19 cellular contexts compared by ENCODE assay signal in the genomic region with DNA sequence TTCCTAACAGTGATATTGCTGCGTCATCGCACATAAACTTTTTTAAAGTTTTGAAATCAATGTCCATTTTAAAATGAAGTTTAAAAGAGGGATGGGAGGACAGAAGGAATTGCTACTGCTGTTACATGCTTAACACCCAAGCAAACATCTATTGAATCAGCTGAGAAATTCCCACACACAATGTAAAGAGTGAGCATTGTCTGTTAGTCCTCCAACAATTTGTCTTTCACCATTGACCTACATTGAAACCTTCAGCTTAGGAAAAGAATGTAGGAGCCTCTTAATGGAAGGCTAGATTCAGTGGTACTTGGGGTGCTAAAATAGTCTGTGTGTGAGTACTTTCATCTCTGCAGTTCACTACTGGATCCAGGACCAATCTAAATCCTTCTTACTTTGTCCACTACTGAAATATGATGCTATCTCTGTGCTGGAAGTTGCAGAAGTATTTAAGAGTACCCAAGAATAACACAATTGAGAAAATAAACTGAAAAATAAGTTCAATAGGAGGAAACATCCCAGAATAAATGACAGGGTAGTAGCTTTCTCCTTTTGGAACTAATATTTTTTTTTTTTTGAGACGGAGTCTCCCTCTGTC. TPM values are rescaled to one million over a fixed set of nuclear protein-coding genes. Genes with fewer than 3 reads are reported as not detected.
DNase-seq lines count a peak whose midpoint lies in the region; ATAC-seq, FAIRE-seq and TF ChIP-seq lines count a peak whose summit lies in the region.
"Had no signal": no experiment of that assay in that cellular context is flagged by ENCODE, and none has a peak within 500 bp of the region (broad histone marks: within the 10 kb centered on the region; RNA-seq: fewer than 3 reads in every experiment).

No MANE protein-coding gene starts in this region.

- H2AFZ ChIP-seq in HepG2 (ENCODE audit: low read length) (no peak overlapping the region), hepatocyte (no peak overlapping the region)
- H2AFZ ChIP-seq: GM23248 had no signal

- no peak for TF ChIP-seq POLR2A in HepG2 (IDR thresholded peaks at IDR 0.05; ENCODE audit: insufficient read depth in 1 of 2, low read depth in 2 of 2, low read length in 2 of 2)
- no peak for TF ChIP-seq POLR2A in right lobe of liver (IDR thresholded peaks at IDR 0.05)
- TF ChIP-seq POLR2A in body of pancreas (IDR thresholded peaks at IDR 0.05), result no peak

- no peaks in the 10 kb centered on the region for H4K20me1 ChIP-seq in HepG2 (ENCODE audit: insufficient read depth, low read length)
- no peaks in the 10 kb centered on the region for H4K20me1 ChIP-seq in hepatocyte (ENCODE audit: insufficient read depth, poor library complexity, severe bottlenecking)
- H4K20me1 ChIP-seq: BLaER1 treated with 17β-estradiol and CSF1 and Interleukin-3, amounts not matched to agents 10 nM and 100 nM had no signal

- CTCF ChIA-PET in HepG2 (lab: Yijun Ruan, JAX; ENCODE audit: low intra/inter-chr PET ratio, low total read pairs), result no interaction called here

- intact Hi-C loops in HepG2 (cut with micrococcal nuclease; ENCODE audit: unreplicated experiment), result no loop called here
- intact Hi-C loops in right lobe of liver (cut with DNase I), result no loop called here
- intact Hi-C loops in body of pancreas (cut with DNase I), result no loop called here

- no peaks in the 10 kb centered on the region for H3K36me3 ChIP-seq in HepG2 (replicated peaks in 1 of 2; ENCODE audit: control insufficient read depth in 1 of 2, insufficient read depth in 2 of 2, low read length in 2 of 2)
- H3K36me3 ChIP-seq in right lobe of liver, result no peaks in the 10 kb centered on the region
- no peaks in the 10 kb centered on the region for H3K36me3 ChIP-seq in hepatocyte (replicated peaks; ENCODE audit: insufficient read depth, low read depth)
- H3K36me3 ChIP-seq in body of pancreas (replicated peaks in 1 of 2; ENCODE audit: insufficient read depth in 1 of 2, low read depth in 2 of 2), result no peaks in the 10 kb centered on the region
- H3K36me3 ChIP-seq: BLaER1 treated with 17β-estradiol and CSF1 and Interleukin-3, amounts not matched to agents 10 nM and 100 nM had no signal

- H3K79me2 ChIP-seq in HepG2 (ENCODE audit: insufficient read depth, low read length) (no peaks in the 10 kb centered on the region), hepatocyte (no peaks in the 10 kb centered on the region)

- H3K9ac ChIP-seq in HepG2 (ENCODE audit: insufficient read depth, low read depth, low read length), result no peak overlapping the region
- H3K9ac ChIP-seq: BLaER1 treated with 17β-estradiol and CSF1 and Interleukin-3, amounts not matched to agents 10 nM and 100 nM; GM23248 had no signal

- H3K4me2 ChIP-seq in HepG2 (ENCODE audit: low read depth, low read length) (no peak overlapping the region), hepatocyte (no peak overlapping the region)
- H3K4me2 ChIP-seq: BLaER1 treated with 17β-estradiol and CSF1 and Interleukin-3, amounts not matched to agents 10 nM and 100 nM had no signal

- in situ Hi-C loops in HepG2 (cut with HindIII; ENCODE audit: extremely low pct_ligation_motif_present, low pct_unique_long_range_greater_than_20kb) (no loop called here), astrocyte of the spinal cord (cut with HindIII; ENCODE audit: low sequenced_read_pairs) (no loop called here)

- TF ChIP-seq CTCF in HepG2 (CRISPR knock-in tag; IDR thresholded peaks at IDR 0.05) (no peak), right lobe of liver (IDR thresholded peaks at IDR 0.05) (no peak), astrocyte of the spinal cord (IDR thresholded peaks at IDR 0.05; ENCODE audit: low read depth, low read length) (no peak), hepatocyte (IDR thresholded peaks at IDR 0.05; ENCODE audit: poor library complexity) (no peak), body of pancreas (IDR thresholded peaks at IDR 0.05) (no peak)

- ATAC-seq in HepG2 (no peak), right lobe of liver (no peak), body of pancreas (no peak)

- H3K9me2 ChIP-seq in hepatocyte (replicated peaks; ENCODE audit: insufficient read depth), result no peaks in the 10 kb centered on the region

- no peak for TF ChIP-seq RAD21 in HepG2 (CRISPR knock-in tag; IDR thresholded peaks at IDR 0.05)

- H3K9me3 ChIP-seq in HepG2 (ENCODE audit: low read length), result no peaks in the 10 kb centered on the region
- H3K9me3 ChIP-seq in right lobe of liver, result no peaks in the 10 kb centered on the region
- H3K9me3 ChIP-seq in hepatocyte (ENCODE audit: low read depth), result no peaks in the 10 kb centered on the region
- H3K9me3 ChIP-seq in body of pancreas, result no peaks in the 10 kb centered on the region
- H3K9me3 ChIP-seq: BLaER1 treated with 17β-estradiol and CSF1 and Interleukin-3, amounts not matched to agents 10 nM and 100 nM had no signal

- FAIRE-seq in HepG2 (lab: Jason Lieb, UNC), result no peak
- FAIRE-seq: G401.6, GM12891, H54 had no signal

- H3K27ac ChIP-seq in HepG2 (ENCODE audit: extremely low read length, insufficient read depth, low read length) (no peak overlapping the region), right lobe of liver (no peak overlapping the region), hepatocyte (no peak overlapping the region), body of pancreas (no peak overlapping the region)
- H3K27ac ChIP-seq: BLaER1 treated with 17β-estradiol and CSF1 and Interleukin-3, amounts not matched to agents 10 nM and 100 nM; GM23248 had no signal

- H3K27me3 ChIP-seq in HepG2 (ENCODE audit: control insufficient read depth in 1 of 2, insufficient read depth in 2 of 2, low read length in 2 of 2) (no peaks in the 10 kb centered on the region; a peak in 1 of 5 replicates), right lobe of liver (no peaks in the 10 kb centered on the region), hepatocyte (no peaks in the 10 kb centered on the region), body of pancreas (no peaks in the 10 kb centered on the region)
- H3K27me3 ChIP-seq: BLaER1 treated with 17β-estradiol and CSF1 and Interleukin-3, amounts not matched to agents 10 nM and 100 nM had no signal

- no TSS peak for BruUV-seq in HepG2 (replicated peaks; lab: Mats Ljungman, UMichigan)

- 57% methylated on average over 3 of the region's 3 CpGs for WGBS in HepG2 (ENCODE audit: low lambda C conversion rate)
- WGBS in right lobe of liver (ENCODE audit: insufficient coverage, low coverage, low lambda C conversion rate, missing lambda C conversion rate), result 79% methylated on average over 3 of the region's 3 CpGs
- WGBS in hepatocyte (ENCODE audit: low lambda C conversion rate, missing lambda C conversion rate), result 86% methylated on average over 3 of the region's 3 CpGs
- WGBS in body of pancreas, 2 donors, result 68 to 76% methylated on average over 3 of the region's 3 CpGs

- H3K4me1 ChIP-seq in HepG2 (ENCODE audit: insufficient read depth, low read length) (no peaks in the 10 kb centered on the region), right lobe of liver (no peaks in the 10 kb centered on the region), hepatocyte (ENCODE audit: insufficient read depth) (no peaks in the 10 kb centered on the region), body of pancreas (no peaks in the 10 kb centered on the region)
- H3K4me1 ChIP-seq: BLaER1 treated with 17β-estradiol and CSF1 and Interleukin-3, amounts not matched to agents 10 nM and 100 nM had no signal

- POLR2A ChIA-PET in HepG2 (lab: Yijun Ruan, JAX), result no interaction called here

- TF ChIP-seq EP300 in HepG2 (IDR thresholded peaks at IDR 0.05; ENCODE audit: low read depth in 2 of 2, low read length in 2 of 2), result no peak
- TF ChIP-seq EP300 in HepG2 (CRISPR knock-in tag; IDR thresholded peaks at IDR 0.05; ENCODE audit: borderline replicate concordance), result no peak

- DNase-seq in HepG2 (ENCODE audit: low spot score) (no peak), right lobe of liver (no peak), astrocyte of the spinal cord (ENCODE audit: low read depth, low spot score) (peak; percentile 12), fibroblast of peridontal ligament (ENCODE audit: extremely low read depth) (peak; percentile 26), hepatocyte (ENCODE audit: low spot score) (no peak), body of pancreas (no peak), dermis blood vessel endothelial cell (no peak), NCI-H2107 (lab: John Stamatoyannopoulos, UW) (no peak)
- DNase-seq: 8988T; ACHN; CD4-positive, CD25-positive, alpha-beta regulatory T cell; DMS79; EL; GM23248 had no signal

- H3K4me3 ChIP-seq in HepG2 (replicated peaks in 1 of 3; ENCODE audit: insufficient read depth in 1 of 3, low read depth in 2 of 3, low read length in 3 of 3), result no peak overlapping the region
- no peak overlapping the region for H3K4me3 ChIP-seq in right lobe of liver
- H3K4me3 ChIP-seq in astrocyte of the spinal cord (ENCODE audit: low read depth, low read length), result no peak overlapping the region
- no peak overlapping the region for H3K4me3 ChIP-seq in hepatocyte
- no peak overlapping the region for H3K4me3 ChIP-seq in body of pancreas
- H3K4me3 ChIP-seq: BLaER1 treated with 17β-estradiol and CSF1 and Interleukin-3, amounts not matched to agents 10 nM and 100 nM; GM23248 had no signal

RNA-seq across cellular contexts. Expression of gene FBXW4, which starts 23.8 kb away (rescaled TPM):
- total RNA-seq in HepG2 (2016; rRNA removed; fragmentation: Illumina TruSeq; extraction: Trizol) (15.0 and 23.5 TPM in 2 replicates), right lobe of liver (10 to 100 TPM; 15.1 to 29.5 (median 25.6) TPM), hepatocyte (28.5 and 32.7 TPM in 2 replicates), body of pancreas (10 to 100 TPM; 33.5 to 40.5 TPM), dermis blood vessel endothelial cell (20.7 and 37.1 TPM in 2 replicates)
- 95.9 and 111 TPM in 2 replicates for total RNA-seq in HepG2 (2016; cell fraction: cytosol; rRNA removed; fragmentation: Illumina TruSeq; extraction: Trizol; ENCODE audit: low read depth)
- 13.0 and 28.6 TPM in 2 replicates for total RNA-seq in HepG2 (2016; cell fraction: insoluble cytoplasmic fraction; rRNA removed; fragmentation: Illumina TruSeq; extraction: Trizol)
- 47.9 and 51.4 TPM in 2 replicates for total RNA-seq in HepG2 (2016; cell fraction: membrane; rRNA removed; fragmentation: Illumina TruSeq; extraction: Trizol)
- 18.2 and 18.7 TPM in 2 replicates for total RNA-seq in HepG2 (2016; cell fraction: nucleus; rRNA removed; fragmentation: Illumina TruSeq; extraction: Trizol)
- polyA plus RNA-seq in HepG2 (2011; rRNA removed) (33.6 and 33.7 TPM in 2 replicates), hepatocyte (13.1 and 15.5 TPM in 2 replicates)
- polyA plus RNA-seq in HepG2 (2011; cell fraction: cytosol; rRNA removed), result 27.2 and 39.3 TPM in 2 replicates
- 25.6 and 28.0 TPM in 2 replicates for polyA plus RNA-seq in HepG2 (2011; cell fraction: nucleus; rRNA removed)
- 25.5 and 27.0 TPM in 2 replicates for polyA plus RNA-seq in HepG2 (2012)
- 12.4 and 14.7 TPM in 2 replicates for polyA plus RNA-seq in HepG2 (2016; cell fraction: cytosol; fragmentation: Illumina TruSeq; extraction: Trizol; ENCODE audit: low read depth)
- 19.7 and 26.9 TPM in 2 replicates for polyA plus RNA-seq in HepG2 (2016; cell fraction: insoluble cytoplasmic fraction; fragmentation: Illumina TruSeq; extraction: Trizol; ENCODE audit: low read depth)
- 24.1 and 30.0 TPM in 2 replicates for polyA plus RNA-seq in HepG2 (2016; cell fraction: membrane; fragmentation: Illumina TruSeq; extraction: Trizol; ENCODE audit: low read depth)
- 25.0 and 29.9 TPM in 2 replicates for polyA plus RNA-seq in HepG2 (2016; cell fraction: nucleus; fragmentation: Illumina TruSeq; extraction: Trizol; ENCODE audit: insufficient read depth, low read depth)
- 66.7 and 69.3 TPM in 2 replicates for polyA minus RNA-seq in HepG2 (2011; rRNA and poly(A)+ RNA removed; ENCODE audit: low replicate concordance)
- 16.3 and 20.3 TPM in 2 replicates for polyA minus RNA-seq in HepG2 (2011; cell fraction: cytosol; rRNA and poly(A)+ RNA removed)
- polyA minus RNA-seq in HepG2 (2011; cell fraction: nucleus; rRNA and poly(A)+ RNA removed), result 23.6 and 29.8 TPM in 2 replicates

RNA-seq across cellular contexts. Expression of gene FGF8, which starts 57.1 kb away (rescaled TPM):
- not detected in 2 replicates for total RNA-seq in HepG2 (2016; rRNA removed; fragmentation: Illumina TruSeq; extraction: Trizol)
- not detected in 2 replicates for total RNA-seq in HepG2 (2016; cell fraction: cytosol; rRNA removed; fragmentation: Illumina TruSeq; extraction: Trizol; ENCODE audit: low read depth)
- total RNA-seq in HepG2 (2016; cell fraction: insoluble cytoplasmic fraction; rRNA removed; fragmentation: Illumina TruSeq; extraction: Trizol), result not detected in 2 replicates
- total RNA-seq in HepG2 (2016; cell fraction: membrane; rRNA removed; fragmentation: Illumina TruSeq; extraction: Trizol), result not detected in 2 replicates
- not detected in 2 replicates for total RNA-seq in HepG2 (2016; cell fraction: nucleus; rRNA removed; fragmentation: Illumina TruSeq; extraction: Trizol)
- polyA plus RNA-seq in HepG2 (2011; rRNA removed), result 0.26 TPM in 1 of 2 replicates, not detected in the other
- not detected in 2 replicates for polyA plus RNA-seq in HepG2 (2011; cell fraction: cytosol; rRNA removed)
- polyA plus RNA-seq in HepG2 (2011; cell fraction: nucleus; rRNA removed), result 0.37 and 0.80 TPM in 2 replicates
- not detected in 2 replicates for polyA plus RNA-seq in HepG2 (2012)
- not detected in 2 replicates for polyA plus RNA-seq in HepG2 (2016; cell fraction: cytosol; fragmentation: Illumina TruSeq; extraction: Trizol; ENCODE audit: low read depth)
- not detected in 2 replicates for polyA plus RNA-seq in HepG2 (2016; cell fraction: insoluble cytoplasmic fraction; fragmentation: Illumina TruSeq; extraction: Trizol; ENCODE audit: low read depth)
- polyA plus RNA-seq in HepG2 (2016; cell fraction: membrane; fragmentation: Illumina TruSeq; extraction: Trizol; ENCODE audit: low read depth), result not detected in 2 replicates
- polyA plus RNA-seq in HepG2 (2016; cell fraction: nucleus; fragmentation: Illumina TruSeq; extraction: Trizol; ENCODE audit: insufficient read depth, low read depth), result not detected in 2 replicates
- polyA minus RNA-seq in HepG2 (2011; rRNA and poly(A)+ RNA removed; ENCODE audit: low replicate concordance), result not detected in 2 replicates
- polyA minus RNA-seq in HepG2 (2011; cell fraction: cytosol; rRNA and poly(A)+ RNA removed), result not detected in 2 replicates
- polyA minus RNA-seq in HepG2 (2011; cell fraction: nucleus; rRNA and poly(A)+ RNA removed), result not detected in 2 replicates
- total RNA-seq in right lobe of liver, result not detected
- total RNA-seq in hepatocyte, result not detected in 2 replicates
- polyA plus RNA-seq in hepatocyte, result not detected in 2 replicates
- not detected for total RNA-seq in body of pancreas
- not detected in 2 replicates for total RNA-seq in dermis blood vessel endothelial cell
- total RNA-seq: CD4-positive, CD25-positive, alpha-beta regulatory T cell; GM23248; HT-29 had no signal
- polyA plus RNA-seq: CD4-positive, CD25-positive, alpha-beta regulatory T cell; GM23248 had no signal

Comparison
In these comparisons a context has a peak if more than half of its experiments do, and no peak if none do; other contexts are left out.
1. DNase-seq: peak in astrocyte of the spinal cord (single experiment) and fibroblast of peridontal ligament (single experiment); none in HepG2 (single experiment), right lobe of liver (0 of 3), hepatocyte (single experiment), body of pancreas (0 of 4), dermis blood vessel endothelial cell (single experiment) and NCI-H2107 (single experiment).